ENCODE assay signal across 8 cellular contexts in the genomic region with DNA sequence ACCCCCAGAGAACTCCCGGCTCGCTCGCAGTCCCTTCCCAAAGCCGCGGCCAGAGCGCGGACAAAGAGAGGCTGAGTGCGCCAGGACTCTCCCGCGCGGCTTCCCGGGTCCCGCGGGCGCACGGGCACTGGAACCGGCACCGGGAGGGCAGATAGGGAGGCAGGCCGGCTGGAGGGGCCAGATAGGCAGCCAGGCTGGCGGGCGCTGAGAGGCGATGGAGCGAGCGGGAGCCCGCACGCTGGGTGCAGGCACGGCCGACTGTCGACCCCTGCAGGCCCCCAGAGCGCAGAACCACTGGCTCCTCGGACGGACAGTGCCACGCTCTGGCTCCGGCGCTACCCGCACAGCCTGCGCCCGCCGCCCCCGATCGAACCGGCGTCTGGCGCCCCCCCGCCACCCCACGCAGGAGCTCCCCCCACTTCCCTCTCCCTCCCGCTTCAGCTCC. TPM values are rescaled to one million over a fixed set of nuclear protein-coding genes. Genes with fewer than 3 reads are reported as not detected.
DNase-seq lines count a peak whose midpoint lies in the region; ATAC-seq lines count a peak whose summit lies in the region.

No MANE protein-coding gene starts in this region.

- peak overlapping the region; percentile 86 for H3K4me3 Mint-ChIP-seq in memory B cell

- peak overlapping the region; percentile 67 for H3K27ac Mint-ChIP-seq in memory B cell

- no peaks in the 10 kb centered on the region for H3K36me3 Mint-ChIP-seq in memory B cell

- no peaks in the 10 kb centered on the region for H3K27me3 Mint-ChIP-seq in memory B cell

- ATAC-seq in GM19324 (IDR thresholded peaks at IDR 0.05; ENCODE audit: low FRiP score, unreplicated experiment) (peak; percentile 11), HG03457 (IDR thresholded peaks at IDR 0.05; ENCODE audit: unreplicated experiment) (peak; percentile 8), memory B cell (ENCODE audit: low read depth) (peak; percentile 26)
- peak; percentile 31 for ATAC-seq in stimulated activated naive CD8-positive, alpha-beta T cell treated with anti-CD3 and anti-CD28 coated beads, Interleukin-15, Interleukin-2, amounts not matched to agents 100 U/mL and 50 U/mL, for 24 hours

- H3K4me1 Mint-ChIP-seq in memory B cell = peaks cover 24% of the 10 kb centered on the region

- peak; percentile 63 for DNase-seq in Caki2 (ENCODE audit: low read depth)
- DNase-seq in SW480 (ENCODE audit: low spot score) = peak; percentile 55
- DNase-seq in effector CD8-positive, alpha-beta T cell (lab: John Stamatoyannopoulos, UW) = peak; percentile 19
- DNase-seq in memory B cell (ENCODE audit: low spot score in 2 of 2) = peak in 1 of 2 donors; percentile 35
- peak; percentile 59 for DNase-seq in stimulated activated naive CD8-positive, alpha-beta T cell treated with anti-CD3 and anti-CD28 coated beads, Interleukin-15, Interleukin-2, amounts not matched to agents 100 U/mL and 50 U/mL, for 24 hours
- no peak for DNase-seq in HPDE6-E6E7 (ENCODE audit: extremely low spot score)

- H3K9me3 Mint-ChIP-seq in memory B cell = no peaks in the 10 kb centered on the region

- in situ Hi-C loops in Caki2 (cut with HindIII; ENCODE audit: low pct_unique_long_range_greater_than_20kb, low sequenced_read_pairs) = no loop called here

RNA-seq across cellular contexts. Expression of a gene that starts 0.6 kb away (rescaled TPM):
- 0.20 TPM in 1 of 2 replicates, not detected in the other for total RNA-seq in Caki2 (2014; rRNA removed; shearing (Covaris generic); ENCODE audit: low replicate concordance)

RNA-seq across cellular contexts. Expression of a gene that starts 39.2 kb away (rescaled TPM):
- 24.9 and 31.2 TPM in 2 replicates for total RNA-seq in Caki2 (2014; rRNA removed; shearing (Covaris generic); ENCODE audit: low replicate concordance)

RNA-seq across cellular contexts. Expression of a gene that starts 51.6 kb away (rescaled TPM):
- 75.2 and 88.9 TPM in 2 replicates for total RNA-seq in Caki2 (2014; rRNA removed; shearing (Covaris generic); ENCODE audit: low replicate concordance)

RNA-seq across cellular contexts. Expression of a gene that starts 55.9 kb away (rescaled TPM):
- total RNA-seq in Caki2 (2014; rRNA removed; shearing (Covaris generic); ENCODE audit: low replicate concordance) = 144 and 201 TPM in 2 replicates
